Comparison of ENCODE assay signal across 8 cellular contexts in genomic region chr1:213989071-213989739, GRCh38. TPM values are rescaled to one million over a fixed set of nuclear protein-coding genes. Genes with fewer than 3 reads are reported as not detected.
DNase-seq lines count a peak whose midpoint lies in the region; ATAC-seq and TF ChIP-seq lines count a peak whose summit lies in the region.

No MANE protein-coding gene starts in this region.

- H3K27me3 ChIP-seq in lower lobe of right lung (ENCODE audit: low read depth) (peaks cover 55% of the 10 kb centered on the region), transverse colon (peaks cover 80% of the 10 kb centered on the region)

- H3K27ac ChIP-seq in lower lobe of right lung (no peak overlapping the region), transverse colon (peak overlapping the region; percentile 84 to 89 (median 88))

- H3K4me1 ChIP-seq in lower lobe of right lung = peaks cover 27% of the 10 kb centered on the region
- peaks cover 12 to 33% (median 21%) of the 10 kb centered on the region in 4 donors for H3K4me1 ChIP-seq in transverse colon

- DNase-seq in NCI-H2029 (lab: John Stamatoyannopoulos, UW) = peak; percentile 53
- DNase-seq in cerebellar cortex (ENCODE audit: low spot score) = peak; percentile 52
- DNase-seq in lower lobe of right lung = no peak
- DNase-seq in transverse colon = no peak
- no peak for DNase-seq in T-helper 9 cell
- DNase-seq in SKM-1 treated with dmso at 0.1 percent for 144 hours (lab: John Stamatoyannopoulos, UW; ENCODE audit: unreplicated experiment) = no peak

- ATAC-seq in GM19395 (IDR thresholded peaks at IDR 0.05; ENCODE audit: unreplicated experiment) (peak; percentile 40), lower lobe of right lung (peak; percentile 20 to 27), GM18868 (IDR thresholded peaks at IDR 0.05; ENCODE audit: unreplicated experiment) (no peak)

- TF ChIP-seq CTCF in lower lobe of right lung (IDR thresholded peaks at IDR 0.05) (no peak), transverse colon (IDR thresholded peaks at IDR 0.05) (no peak)

- H3K4me3 ChIP-seq in lower lobe of right lung (peak overlapping the region; percentile 56), transverse colon (peak overlapping the region; percentile 45 to 70 (median 55))

- H3K36me3 ChIP-seq in lower lobe of right lung (no peaks in the 10 kb centered on the region), transverse colon (no peaks in the 10 kb centered on the region)

- 4 to 10% methylated on average over 15 to 35 of the region's 35 CpGs for WGBS in transverse colon (ENCODE audit: low coverage in 1 of 2), 2 donors

- no peak for TF ChIP-seq EP300 in transverse colon (IDR thresholded peaks at IDR 0.05; ENCODE audit: low read depth)

- no peak for TF ChIP-seq POLR2A in transverse colon (IDR thresholded peaks at IDR 0.05)

- H3K9me3 ChIP-seq in lower lobe of right lung = no peaks in the 10 kb centered on the region
- H3K9me3 ChIP-seq in transverse colon = no peaks in the 10 kb centered on the region

- in situ Hi-C loops in transverse colon (cut with MboI; ENCODE audit: low pct_ligation_motif_present in 1 of 4, low pct_unique_long_range_greater_than_20kb in 1 of 4, low sequenced_read_pairs in 3 of 4) = no loop called here

- intact Hi-C loops in lower lobe of right lung (cut with DNase I) (no loop called here), transverse colon (cut with DNase I; ENCODE audit: low total_unique reads) (no loop called here)

RNA-seq across cellular contexts. Expression of gene PROX1, which starts 1.4 kb away (rescaled TPM):
- total RNA-seq in lower lobe of right lung = 11.7 TPM
- 10 to 100 TPM in 1 of 4 donors, 1 to 10 TPM in 3; 3.4 to 16.1 (median 8.0) TPM for total RNA-seq in transverse colon

Comparison
In these comparisons a context has a peak if more than half of its experiments do, and no peak if none do; other contexts are left out.
1. DNase-seq: peak in NCI-H2029 (single experiment) and cerebellar cortex (single experiment); none in lower lobe of right lung (single experiment), transverse colon (single experiment), T-helper 9 cell (single experiment) and SKM-1 treated with dmso at 0.1 percent for 144 hours (single experiment).